In the genomic region with DNA sequence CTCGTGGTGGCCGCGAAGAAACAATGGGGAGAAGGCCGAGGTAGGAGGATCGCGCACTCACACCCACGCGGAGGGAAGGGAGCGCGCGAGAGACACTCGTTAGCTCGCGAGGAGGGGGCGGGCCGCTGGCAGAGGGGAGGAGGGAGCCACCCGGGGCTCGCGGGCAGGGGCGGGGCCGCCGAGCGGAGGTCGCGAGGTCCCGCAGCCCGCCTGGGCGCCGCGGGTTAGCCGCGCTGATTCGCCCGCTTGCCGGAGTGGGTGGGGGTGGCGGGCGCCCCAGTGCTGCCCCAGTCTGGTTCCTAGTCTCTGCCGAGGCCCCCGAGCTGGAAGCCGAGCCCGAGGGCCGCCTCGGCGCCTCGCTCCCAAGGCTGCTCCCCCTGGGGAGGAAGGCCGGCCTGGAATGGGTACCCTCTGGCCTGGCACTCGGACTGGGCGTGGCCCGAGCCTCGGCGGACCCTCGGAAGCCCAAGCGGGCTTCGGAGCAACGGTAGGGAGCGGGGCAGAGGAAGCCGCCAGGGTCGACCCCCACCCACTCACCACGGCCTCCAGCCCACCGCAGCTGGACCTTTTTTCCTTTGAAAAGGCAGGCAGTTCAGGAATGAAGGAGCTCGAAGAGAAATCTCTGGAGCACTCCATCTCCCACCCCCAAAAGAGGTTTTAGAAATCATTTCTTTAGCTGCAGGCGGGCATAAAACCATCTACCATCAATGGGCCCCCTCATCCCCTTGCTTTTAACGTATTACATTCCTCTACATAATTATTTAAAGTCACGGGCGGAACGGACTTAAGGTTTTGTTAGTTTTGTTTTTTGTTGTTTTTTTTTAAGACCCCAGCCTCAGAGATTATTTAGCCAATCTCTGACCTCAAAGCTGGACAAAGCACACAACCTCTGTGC, we compare ENCODE assay signal across 8 cellular contexts. TPM values are rescaled to one million over a fixed set of nuclear protein-coding genes. Genes with fewer than 3 reads are reported as not detected.
A peak's percentile ranks its signal among the peaks of the same experiment; 100 is the strongest.
DNase-seq lines count a peak whose midpoint lies in the region; ATAC-seq and TF ChIP-seq lines count a peak whose summit lies in the region.

No MANE protein-coding gene starts in this region.

- H3K4me3 Mint-ChIP-seq in CD8-positive, alpha-beta T cell: peak overlapping the region; percentile 70
- peak overlapping the region; percentile 66 for H3K4me3 Mint-ChIP-seq in activated T-cell treated with anti-CD3 and anti-CD28 coated beads, Interleukin-2, amount 50 U/mL, for 4 hours

- peak overlapping the region; percentile 87 for H3K4me3 ChIP-seq in CD8-positive, alpha-beta T cell (ENCODE audit: low read depth, low read length)
- H3K4me3 ChIP-seq in OCI-LY7 (ENCODE audit: low read depth, low read length, poor library complexity, severe bottlenecking): peak overlapping the region; percentile 77
- H3K4me3 ChIP-seq in esophagus muscularis mucosa: peak overlapping the region; percentile 83 to 99 (median 94)

- TF ChIP-seq POLR2A in esophagus muscularis mucosa (IDR thresholded peaks at IDR 0.05; ENCODE audit: low read depth): no peak

- no peaks in the 10 kb centered on the region for H3K36me3 ChIP-seq in CD8-positive, alpha-beta T cell (ENCODE audit: insufficient read depth, low read length)
- H3K36me3 ChIP-seq in OCI-LY7 (ENCODE audit: insufficient read depth, low read length) (no peaks in the 10 kb centered on the region), esophagus muscularis mucosa (no peaks in the 10 kb centered on the region)

- CTCF ChIA-PET in CD8-positive, alpha-beta T cell (lab: Charles Lee): interaction anchor here (1.0 to 1.7 kb wide), 7 partner anchors 14 to 130 kb away, joined by 3 to 6 read pairs (median 4); a partner anchor contains a TSS
- CTCF ChIA-PET in OCI-LY7 (lab: Charles Lee; ENCODE audit: unreplicated experiment): interaction anchor here (0.8 to 1.0 kb wide), 2 partner anchors 150 to 498 kb away, joined by 3 to 8 read pairs; a partner anchor contains a TSS

- peak overlapping the region; percentile 85 for H3K4me2 ChIP-seq in OCI-LY7 (ENCODE audit: low read length)

- TF ChIP-seq EP300 in esophagus muscularis mucosa (IDR thresholded peaks at IDR 0.05): no peak

- H3K36me3 Mint-ChIP-seq in CD8-positive, alpha-beta T cell: no peaks in the 10 kb centered on the region
- no peaks in the 10 kb centered on the region for H3K36me3 Mint-ChIP-seq in activated T-cell treated with anti-CD3 and anti-CD28 coated beads, Interleukin-2, amount 50 U/mL, for 4 hours (ENCODE audit: insufficient read depth)

- H3K27ac ChIP-seq in CD8-positive, alpha-beta T cell (ENCODE audit: low read depth, low read length): peak overlapping the region; percentile 92
- H3K27ac ChIP-seq in OCI-LY7 (ENCODE audit: low read depth, low read length, poor library complexity, severe bottlenecking) (peak overlapping the region; percentile 78), esophagus muscularis mucosa (replicated peaks in 1 of 4) (peak overlapping the region; percentile 88 to 98 (median 91))

- no peaks in the 10 kb centered on the region for H3K9me3 ChIP-seq in CD8-positive, alpha-beta T cell (ENCODE audit: low read length)
- H3K9me3 ChIP-seq in OCI-LY7 (ENCODE audit: low read length) (no peaks in the 10 kb centered on the region), esophagus muscularis mucosa (no peaks in the 10 kb centered on the region)

- intact Hi-C loops in CD8-positive, alpha-beta T cell (cut with DNase I, micrococcal nuclease): loop anchor here (1.0 to 10.0 kb wide), 15 partner anchors 36 to 676 kb away; a partner anchor contains a TSS
- intact Hi-C loops in OCI-LY7 (cut with micrococcal nuclease; ENCODE audit: unreplicated experiment) (loop anchor here (1.0 to 5.0 kb wide), 4 partner anchors 84 to 149 kb away; a partner anchor contains a TSS), esophagus muscularis mucosa (cut with DNase I) (loop anchor here (5.0 to 10.0 kb wide), 2 partner anchors 49 to 131 kb away; a partner anchor contains a TSS)

- H3K27me3 ChIP-seq in CD8-positive, alpha-beta T cell (ENCODE audit: insufficient read depth, low read length): no peaks in the 10 kb centered on the region
- H3K27me3 ChIP-seq in esophagus muscularis mucosa: no peaks in the 10 kb centered on the region

- peak; percentile 79 for ATAC-seq in CD8-positive, alpha-beta T cell
- ATAC-seq in GM19463 (IDR thresholded peaks at IDR 0.05; ENCODE audit: unreplicated experiment): peak; percentile 62
- peak; percentile 85 for ATAC-seq in activated T-cell treated with anti-CD3 and anti-CD28 coated beads, Interleukin-2, amount 50 U/mL, for 4 hours

- H3K4me1 ChIP-seq in CD8-positive, alpha-beta T cell (ENCODE audit: insufficient read depth, low read length): peaks cover 30% of the 10 kb centered on the region
- H3K4me1 ChIP-seq in OCI-LY7 (ENCODE audit: insufficient read depth, low read length, poor library complexity, severe bottlenecking) (peaks cover 27% of the 10 kb centered on the region), esophagus muscularis mucosa (peaks cover 10 to 32% (median 29%) of the 10 kb centered on the region in 4 donors)

- 8% methylated on average over 25 of the region's 66 CpGs for WGBS in esophagus muscularis mucosa

- peak overlapping the region; percentile 75 for H2AFZ ChIP-seq in OCI-LY7 (ENCODE audit: low read length)

- H3K79me2 ChIP-seq in OCI-LY7 (ENCODE audit: insufficient read depth, low read depth, low read length): peaks cover 40% of the 10 kb centered on the region

- H3K27me3 Mint-ChIP-seq in CD8-positive, alpha-beta T cell (ENCODE audit: low read depth): no peaks in the 10 kb centered on the region
- no peaks in the 10 kb centered on the region for H3K27me3 Mint-ChIP-seq in activated T-cell treated with anti-CD3 and anti-CD28 coated beads, Interleukin-2, amount 50 U/mL, for 4 hours (ENCODE audit: low read depth)

- no TSS peak for BruUV-seq in OCI-LY7 (replicated peaks; lab: Mats Ljungman, UMichigan)

- peak overlapping the region; percentile 69 for H3K27ac Mint-ChIP-seq in CD8-positive, alpha-beta T cell

- DNase-seq in CD8-positive, alpha-beta T cell: peak; percentile 82 to 93 (median 89)
- DNase-seq in HT1080 (ENCODE audit: low read depth) (peak; percentile 75), OCI-LY7 (ENCODE audit: low spot score) (peak; percentile 84), esophagus muscularis mucosa (ENCODE audit: extremely low spot score) (peak; percentile 93), myocyte (ENCODE audit: low read depth) (peak; percentile 91)
- DNase-seq in activated T-cell treated with anti-CD3 and anti-CD28 coated beads, Interleukin-2, amount 50 U/mL, for 4 hours: peak; percentile 88
- peak; percentile 70 to 78 for DNase-seq in stimulated activated CD8-positive, alpha-beta memory T cell treated with anti-CD3 and anti-CD28 coated beads, Interleukin-7, amount 100 ng/mL, for 1 hour (ENCODE audit: low read depth in 2 of 2)

- H3K9me2 ChIP-seq in OCI-LY7 (ENCODE audit: insufficient read depth, low read length): no peaks in the 10 kb centered on the region

- H3K9me3 Mint-ChIP-seq in CD8-positive, alpha-beta T cell: no peaks in the 10 kb centered on the region
- no peaks in the 10 kb centered on the region for H3K9me3 Mint-ChIP-seq in activated T-cell treated with anti-CD3 and anti-CD28 coated beads, Interleukin-2, amount 50 U/mL, for 4 hours

- peaks cover 36% of the 10 kb centered on the region for H3K4me1 Mint-ChIP-seq in CD8-positive, alpha-beta T cell (ENCODE audit: low read depth)
- H3K4me1 Mint-ChIP-seq in activated T-cell treated with anti-CD3 and anti-CD28 coated beads, Interleukin-2, amount 50 U/mL, for 4 hours (ENCODE audit: low read depth): peaks cover 30% of the 10 kb centered on the region

- POLR2A ChIA-PET in CD8-positive, alpha-beta T cell (lab: Charles Lee): interaction anchor here (0.6 to 3.0 kb wide), 19 partner anchors 14 to 498 kb away, joined by 3 to 23 read pairs (median 4); a partner anchor contains a TSS
- POLR2A ChIA-PET in OCI-LY7 (lab: Charles Lee): interaction anchor here (0.5 to 2.0 kb wide), 17 partner anchors 14 to 430 kb away, joined by 3 to 10 read pairs (median 4); a partner anchor contains a TSS

- peaks cover 16% of the 10 kb centered on the region for H4K20me1 ChIP-seq in OCI-LY7 (ENCODE audit: insufficient read depth, low read length)

- TF ChIP-seq CTCF in CD8-positive, alpha-beta T cell (IDR thresholded peaks at IDR 0.05): no peak
- TF ChIP-seq CTCF in OCI-LY7 (conservative IDR thresholded peaks at IDR 0.05; ENCODE audit: low read length): no peak
- TF ChIP-seq CTCF in esophagus muscularis mucosa (IDR thresholded peaks at IDR 0.05): no peak

RNA-seq across cellular contexts. Expression of a gene that starts 0.7 kb away (rescaled TPM):
- 100 to 1,000 TPM; 133 to 134 TPM for total RNA-seq in CD8-positive, alpha-beta T cell
- total RNA-seq in HT1080 (2014; rRNA removed; shearing (Covaris generic)): 21.7 and 27.9 TPM in 2 replicates
- polyA plus RNA-seq in HT1080 (2015; cell fraction: cytosol; rRNA removed): 26.6 and 26.9 TPM in 2 replicates
- 97.9 and 129 TPM in 2 replicates for polyA plus RNA-seq in HT1080 (2015; cell fraction: nucleus; rRNA removed)
- 72.4 and 102 TPM in 2 replicates for total RNA-seq in OCI-LY7 (2014; rRNA removed; shearing (Covaris generic))
- 70.8 and 81.1 TPM in 2 replicates for total RNA-seq in OCI-LY7 (2022)
- total RNA-seq in activated T-cell treated with anti-CD3 and anti-CD28 coated beads, Interleukin-2, amount 50 U/mL, for 4 hours: 10 to 100 TPM; 36.7 to 37.7 (median 36.8) TPM
- total RNA-seq in esophagus muscularis mucosa: 10 to 100 TPM; 32.3 to 58.6 (median 42.7) TPM
- total RNA-seq in myocyte: 30.9 and 66.6 TPM in 2 replicates
- 18.8 TPM for polyA plus RNA-seq in myocyte (2012)

RNA-seq across cellular contexts. Expression of a gene that starts 48.6 kb away (rescaled TPM):
- 10 to 100 TPM; 10.7 to 11.1 TPM for total RNA-seq in CD8-positive, alpha-beta T cell
- not detected in 2 replicates for total RNA-seq in HT1080 (2014; rRNA removed; shearing (Covaris generic))
- polyA plus RNA-seq in HT1080 (2015; cell fraction: cytosol; rRNA removed): not detected in 2 replicates
- polyA plus RNA-seq in HT1080 (2015; cell fraction: nucleus; rRNA removed): not detected in 2 replicates
- total RNA-seq in OCI-LY7 (2014; rRNA removed; shearing (Covaris generic)): not detected in 2 replicates
- total RNA-seq in OCI-LY7 (2022): not detected in 2 replicates
- 10 to 100 TPM; 18.6 to 20.0 (median 19.1) TPM for total RNA-seq in activated T-cell treated with anti-CD3 and anti-CD28 coated beads, Interleukin-2, amount 50 U/mL, for 4 hours
- 10 to 100 TPM in 3 of 4 donors, 1 to 10 TPM in 1; 9.3 to 17.3 (median 16.4) TPM for total RNA-seq in esophagus muscularis mucosa
- total RNA-seq in myocyte: 33.8 and 103 TPM in 2 replicates
- polyA plus RNA-seq in myocyte (2012): 30.2 TPM

Comparison
In these comparisons a context has a peak if more than half of its experiments do, and no peak if none do; other contexts are left out.
1. Peak in every context shown above with its lines: DNase-seq, ATAC-seq, H3K4me3 ChIP-seq and H3K27ac ChIP-seq.
2. RNA of a gene that starts 48.6 kb away (total RNA-seq): 33.8 to 103 TPM in myocyte, 18.6 to 20.0 TPM in activated T-cell treated with anti-CD3 and anti-CD28 coated beads, Interleukin-2, amount 50 U/mL, for 4 hours, 9.3 to 17.3 TPM in esophagus muscularis mucosa and 10.7 to 11.1 TPM in CD8-positive, alpha-beta T cell; not detected in HT1080 and not detected in OCI-LY7; every median in the first group is over 4 times any median in the second.